In the genomic region with DNA sequence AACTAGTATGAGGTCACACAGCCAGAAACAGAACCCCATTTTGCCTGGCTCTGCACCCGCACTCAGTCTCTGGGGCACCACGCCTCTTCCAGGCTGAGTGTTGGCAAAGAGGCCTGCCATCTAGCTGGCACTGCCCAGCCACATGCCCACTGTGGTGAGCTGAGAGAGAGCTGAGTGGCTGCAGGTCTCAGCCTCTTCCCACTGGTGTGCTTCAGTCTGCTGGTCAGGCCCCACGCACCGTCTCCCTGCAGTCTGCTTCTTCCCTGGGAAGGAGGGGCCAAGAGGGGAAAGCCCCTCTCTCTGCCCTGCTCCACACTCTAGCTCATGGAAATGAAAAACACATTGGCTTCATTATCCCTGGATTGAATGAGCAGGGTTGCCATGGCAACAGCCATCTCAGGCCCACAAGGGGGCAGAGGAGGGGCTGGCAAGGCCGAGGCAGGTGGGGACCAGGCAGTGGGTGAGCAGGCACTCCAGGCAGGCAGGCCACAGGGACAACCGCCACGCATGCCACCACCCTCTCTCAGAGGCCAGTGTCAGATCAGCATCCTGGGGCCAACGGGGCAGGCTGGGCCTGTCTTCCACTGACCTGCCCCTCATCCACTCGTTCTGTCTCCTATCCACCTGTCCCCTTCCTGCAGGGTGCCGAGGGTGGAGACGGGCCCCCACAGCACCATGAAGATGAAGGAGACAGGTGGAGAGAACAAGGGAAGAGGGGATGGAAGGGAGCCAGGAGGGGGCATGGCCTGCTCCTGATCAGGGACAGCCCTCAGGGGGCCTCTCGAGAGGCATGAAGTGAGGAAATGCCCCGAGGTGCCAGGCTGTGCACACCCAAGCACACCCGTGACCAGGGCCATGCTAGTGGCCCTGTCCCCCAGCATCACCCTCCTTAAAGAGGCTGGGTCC, we compare ENCODE assay signal across 7 cellular contexts.
DNase-seq lines count a peak whose midpoint lies in the region; ATAC-seq and TF ChIP-seq lines count a peak whose summit lies in the region.

No MANE protein-coding gene starts in this region.

- no peak overlapping the region for H3K4me3 ChIP-seq in OCI-LY7 (ENCODE audit: low read depth, low read length, poor library complexity, severe bottlenecking)
- H3K4me3 ChIP-seq in foreskin fibroblast (ENCODE audit: low read depth in 1 of 2, low read length in 2 of 2), result no peak overlapping the region

- H3K36me3 ChIP-seq in OCI-LY7 (ENCODE audit: insufficient read depth, low read length), result no peaks in the 10 kb centered on the region

- CTCF ChIA-PET in OCI-LY7 (lab: Charles Lee; ENCODE audit: unreplicated experiment), result interaction anchor here (0.6 kb wide), 1 partner anchor 1237 kb away, joined by 4 read pairs; no protein-coding TSS in a partner anchor

- H3K9me2 ChIP-seq in OCI-LY7 (ENCODE audit: insufficient read depth, low read length), result no peaks in the 10 kb centered on the region

- no peak overlapping the region for H3K27ac ChIP-seq in OCI-LY7 (ENCODE audit: low read depth, low read length, poor library complexity, severe bottlenecking)

- intact Hi-C loops in OCI-LY7 (cut with micrococcal nuclease; ENCODE audit: unreplicated experiment), result no loop called here

- peaks cover 24% of the 10 kb centered on the region for H3K4me1 ChIP-seq in OCI-LY7 (ENCODE audit: insufficient read depth, low read length, poor library complexity, severe bottlenecking)

- no peaks in the 10 kb centered on the region for H3K9me3 Mint-ChIP-seq in HFFc6
- no peaks in the 10 kb centered on the region for H3K9me3 Mint-ChIP-seq in stimulated activated effector memory CD8-positive, alpha-beta T cell treated with anti-CD3 and anti-CD28 coated beads, Interleukin-12 subunit alpha, Interleukin-12 subunit beta, amount 100 ng/mL, for 72 hours

- H3K27me3 Mint-ChIP-seq in HFFc6 (ENCODE audit: insufficient read depth), result peaks cover 9% of the 10 kb centered on the region

- no peaks in the 10 kb centered on the region for H3K79me2 ChIP-seq in OCI-LY7 (ENCODE audit: insufficient read depth, low read depth, low read length)

- H3K4me1 Mint-ChIP-seq in HFFc6 (ENCODE audit: low read depth), result peaks cover 96% of the 10 kb centered on the region
- H3K4me1 Mint-ChIP-seq in stimulated activated effector memory CD8-positive, alpha-beta T cell treated with anti-CD3 and anti-CD28 coated beads, Interleukin-12 subunit alpha, Interleukin-12 subunit beta, amount 100 ng/mL, for 72 hours, result peaks cover 5% of the 10 kb centered on the region

- H3K4me3 Mint-ChIP-seq in HFFc6, result 0 out of 2 replicates have a peak overlapping the region, but pooled peaks have one; percentile 64
- no peak overlapping the region for H3K4me3 Mint-ChIP-seq in stimulated activated effector memory CD8-positive, alpha-beta T cell treated with anti-CD3 and anti-CD28 coated beads, Interleukin-12 subunit alpha, Interleukin-12 subunit beta, amount 100 ng/mL, for 72 hours

- DNase-seq in HFFc6, result no peak
- DNase-seq in OCI-LY7 (ENCODE audit: low spot score), result peak; percentile 31
- peak in 1 of 2 donors; percentile 59 for DNase-seq in foreskin fibroblast
- no peak for DNase-seq in stimulated activated effector memory CD8-positive, alpha-beta T cell treated with anti-CD3 and anti-CD28 coated beads, Interleukin-12 subunit alpha, Interleukin-12 subunit beta, amount 100 ng/mL, for 72 hours (ENCODE audit: low spot score in 2 of 2)
- no peak for DNase-seq in NCI-H1048 (lab: John Stamatoyannopoulos, UW)
- no peak for DNase-seq in GM03348 (ENCODE audit: low spot score)

- H4K20me1 ChIP-seq in OCI-LY7 (ENCODE audit: insufficient read depth, low read length), result no peaks in the 10 kb centered on the region

- H3K9me3 ChIP-seq in OCI-LY7 (ENCODE audit: low read length), result no peaks in the 10 kb centered on the region

- TF ChIP-seq CTCF in HFFc6 (IDR thresholded peaks at IDR 0.05) (peak; percentile 38), OCI-LY7 (conservative IDR thresholded peaks at IDR 0.05; ENCODE audit: low read length) (peak; percentile 36; the same call in 1 of the 2 replicates), foreskin fibroblast (IDR thresholded peaks at IDR 0.05; ENCODE audit: low read depth, low read length) (peak; percentile 7)

- ATAC-seq in stimulated activated effector memory CD8-positive, alpha-beta T cell treated with anti-CD3 and anti-CD28 coated beads, Interleukin-12 subunit alpha, Interleukin-12 subunit beta, amount 100 ng/mL, for 72 hours, result no peak
- ATAC-seq in HG03571 (IDR thresholded peaks at IDR 0.05; ENCODE audit: unreplicated experiment), result no peak

- H3K36me3 Mint-ChIP-seq in HFFc6 (ENCODE audit: low read depth), result no peaks in the 10 kb centered on the region
- H3K36me3 Mint-ChIP-seq in stimulated activated effector memory CD8-positive, alpha-beta T cell treated with anti-CD3 and anti-CD28 coated beads, Interleukin-12 subunit alpha, Interleukin-12 subunit beta, amount 100 ng/mL, for 72 hours, result peaks cover 6% of the 10 kb centered on the region

- POLR2A ChIA-PET in OCI-LY7 (lab: Charles Lee), result no interaction called here

- no peak overlapping the region for H2AFZ ChIP-seq in OCI-LY7 (ENCODE audit: low read length)

- BruUV-seq in OCI-LY7 (replicated peaks; lab: Mats Ljungman, UMichigan), result no TSS peak

- peak overlapping the region; percentile 93 for H3K27ac Mint-ChIP-seq in HFFc6
- peak overlapping the region; percentile 17 for H3K27ac Mint-ChIP-seq in stimulated activated effector memory CD8-positive, alpha-beta T cell treated with anti-CD3 and anti-CD28 coated beads, Interleukin-12 subunit alpha, Interleukin-12 subunit beta, amount 100 ng/mL, for 72 hours

- H3K4me2 ChIP-seq in OCI-LY7 (ENCODE audit: low read length), result no peak overlapping the region
